Comparison of ENCODE assay signal across 10 cellular contexts in genomic region chr17:7133424-7133823, GRCh38. TPM values are rescaled to one million over a fixed set of nuclear protein-coding genes. Genes with fewer than 3 reads are reported as not detected.
DNase-seq lines count a peak whose midpoint lies in the region; ATAC-seq and TF ChIP-seq lines count a peak whose summit lies in the region.
"Had no signal": no experiment of that assay in that cellular context is flagged by ENCODE, and none has a peak within 500 bp of the region (broad histone marks: within the 10 kb centered on the region; RNA-seq: fewer than 3 reads in every experiment).

No MANE protein-coding gene starts in this region.

- H3K4me1 Mint-ChIP-seq in naive B cell: peaks cover 30 to 43% (median 35%) of the 10 kb centered on the region in 3 donors

- TF ChIP-seq CTCF in GM12865 (IDR thresholded peaks at IDR 0.05; ENCODE audit: insufficient read depth, low read depth, low read length, missing control alignments) (peak; percentile 59), RWPE2 (IDR thresholded peaks at IDR 0.05; ENCODE audit: poor library complexity, severe bottlenecking) (peak; percentile 11), adrenal gland (IDR thresholded peaks at IDR 0.05) (peak in 4 of 6 experiments; percentile 7 to 23 (median 18))

- DNase-seq in GM12865 (ENCODE audit: low read depth) (peak; percentile 70), RWPE2 (ENCODE audit: low spot score) (no peak), adrenal gland (peak in 6 of 7 donors; percentile 21 to 65 (median 36)), naive B cell (peak; percentile 76), HK-2 (ENCODE audit: unreplicated experiment) (no peak), T1000 (lab: John Stamatoyannopoulos, UW) (no peak), occipital lobe (lab: John Stamatoyannopoulos, UW) (no peak), middle frontal gyrus (ENCODE audit: extremely low spot score, low spot score) (no peak)
- DNase-seq: pancreas had no signal

- H3K4me1 ChIP-seq in RWPE2 (ENCODE audit: insufficient read depth, poor library complexity, severe bottlenecking): no peaks in the 10 kb centered on the region
- H3K4me1 ChIP-seq in adrenal gland (replicated peaks in 1 of 2): peaks cover 0 to 15% of the 10 kb centered on the region in 2 donors
- H3K4me1 ChIP-seq: pancreas had no signal

- no peaks in the 10 kb centered on the region for H3K9me3 Mint-ChIP-seq in naive B cell

- H3K9me3 ChIP-seq in RWPE2 (ENCODE audit: severe bottlenecking) (no peaks in the 10 kb centered on the region), adrenal gland (replicated peaks in 1 of 3) (no peaks in the 10 kb centered on the region)
- H3K9me3 ChIP-seq: pancreas had no signal

- H3K27me3 Mint-ChIP-seq in naive B cell: peaks cover 0 to 15% (median 7%) of the 10 kb centered on the region in 3 donors

- no peaks in the 10 kb centered on the region for H3K27me3 ChIP-seq in RWPE2 (ENCODE audit: insufficient read depth, poor library complexity, severe bottlenecking)
- H3K27me3 ChIP-seq in adrenal gland: peaks cover 8% of the 10 kb centered on the region
- H3K27me3 ChIP-seq: pancreas had no signal

- ATAC-seq in RWPE2 (ENCODE audit: low read depth): no peak
- peak; percentile 25 to 26 for ATAC-seq in naive B cell (ENCODE audit: low read depth in 2 of 2)

- H3K4me3 ChIP-seq in GM12865 (ENCODE audit: low read depth, low read length): peak overlapping the region; percentile 32
- no peak overlapping the region for H3K4me3 ChIP-seq in RWPE2 (ENCODE audit: severe bottlenecking)
- no peak overlapping the region for H3K4me3 ChIP-seq in adrenal gland
- H3K4me3 ChIP-seq: pancreas, PC-9 had no signal

- H3K27ac ChIP-seq in RWPE2 (ENCODE audit: poor library complexity, severe bottlenecking) (no peak overlapping the region), adrenal gland (no peak overlapping the region)
- H3K27ac ChIP-seq: PC-9 had no signal

- H3K27ac Mint-ChIP-seq in naive B cell: peak overlapping the region; percentile 97 to 99 (median 98)

- H3K36me3 Mint-ChIP-seq in naive B cell: no peaks in the 10 kb centered on the region

- WGBS in adrenal gland, 4 donors: 40 to 49% (median 45%) methylated on average over 13 to 19 of the region's 19 CpGs

- H3K36me3 ChIP-seq in RWPE2 (ENCODE audit: low read depth) (no peaks in the 10 kb centered on the region), adrenal gland (replicated peaks in 1 of 2) (no peaks in the 10 kb centered on the region)
- H3K36me3 ChIP-seq: pancreas had no signal

- peak overlapping the region; percentile 53 to 91 (median 80) for H3K4me3 Mint-ChIP-seq in naive B cell

- TF ChIP-seq POLR2A in adrenal gland (IDR thresholded peaks at IDR 0.05): no peak

- intact Hi-C loops in adrenal gland (cut with DNase I): no loop called here

RNA-seq across cellular contexts. Expression of gene ASGR2, which starts 18.8 kb away (rescaled TPM):
- 1 to 10 TPM in 1 of 8 donors, under 1 TPM in 4, not detected in 3; 0.14 to 1.1 (median 0.61) TPM for total RNA-seq in adrenal gland
- 1 to 10 TPM in 2 of 3 donors, under 1 TPM in 1; 0.35 to 1.4 (median 1.2) TPM for polyA plus RNA-seq in adrenal gland
- polyA plus RNA-seq in naive B cell (ENCODE audit: low read depth in 6 of 6): not detected
- not detected for total RNA-seq in occipital lobe
- total RNA-seq: PC-9 had no signal

RNA-seq across cellular contexts. Expression of gene ASGR1, which starts 45.7 kb away (rescaled TPM):
- total RNA-seq in adrenal gland: 1 to 10 TPM in 5 of 8 donors, under 1 TPM in 1, not detected in 2; 0.63 to 2.4 (median 1.6) TPM
- polyA plus RNA-seq in adrenal gland: 1 to 10 TPM in 2 of 3 donors, under 1 TPM in 1; 0.29 to 6.9 (median 5.0) TPM
- under 1 TPM in 1 of 6 donors, not detected in 5; 0.19 TPM for polyA plus RNA-seq in naive B cell (ENCODE audit: low read depth in 6 of 6)
- total RNA-seq in occipital lobe: 15.6 TPM

RNA-seq across cellular contexts. Expression of gene CLEC10A, which starts 53.4 kb away (rescaled TPM):
- total RNA-seq in adrenal gland: 10 to 100 TPM in 1 of 8 donors, 1 to 10 TPM in 7; 1.5 to 14.1 (median 6.0) TPM
- polyA plus RNA-seq in adrenal gland: 1 to 10 TPM; 3.1 to 6.5 (median 4.2) TPM
- under 1 TPM in 1 of 6 donors, not detected in 5; 0.82 TPM for polyA plus RNA-seq in naive B cell (ENCODE audit: low read depth in 6 of 6)
- not detected for total RNA-seq in occipital lobe
- total RNA-seq: PC-9 had no signal

Comparison
In these comparisons a context has a peak if more than half of its experiments do, and no peak if none do; other contexts are left out.
1. DNase-seq: peak in GM12865 (single experiment), adrenal gland (6 of 7) and naive B cell (single experiment); none in RWPE2 (single experiment), HK-2 (single experiment), T1000 (single experiment), occipital lobe (single experiment) and middle frontal gyrus (single experiment).
2. Peak in every context shown above with its lines, with median percentiles within 50 percentile points of each other: CTCF ChIP-seq.